19 cellular contexts compared by ENCODE assay signal in the genomic region with DNA sequence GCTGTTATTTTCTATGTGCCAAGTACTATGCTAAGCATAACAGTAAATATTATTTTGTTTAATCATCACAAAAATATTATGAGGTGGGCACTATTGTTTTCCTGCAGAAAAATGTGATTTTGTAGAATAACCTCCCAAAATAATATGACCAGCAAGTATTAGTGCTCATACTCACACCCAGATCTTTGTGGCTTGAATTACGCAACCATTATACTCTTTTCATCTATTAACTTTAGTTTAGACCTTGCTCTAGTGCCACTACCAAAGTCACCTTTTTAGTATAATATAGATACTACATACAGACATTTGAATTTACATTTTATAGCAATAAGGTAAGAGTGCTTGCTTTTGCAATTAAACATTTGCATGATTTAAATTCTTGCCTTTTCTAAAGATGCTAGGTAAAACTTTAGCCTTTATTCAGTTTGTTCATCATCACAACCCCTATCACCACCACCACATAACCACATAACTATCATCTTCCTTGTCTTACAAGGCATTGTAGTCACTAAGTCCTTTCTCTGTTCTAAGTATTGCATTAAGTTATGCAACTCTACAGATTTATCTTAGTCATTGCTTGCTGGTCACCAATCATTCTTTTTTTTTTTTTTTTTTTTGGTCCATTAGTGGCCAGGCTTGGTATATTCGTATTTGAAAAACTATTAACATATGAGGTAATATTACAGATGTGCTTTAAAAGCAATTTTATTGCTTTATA.
DNase-seq lines count a peak whose midpoint lies in the region; ATAC-seq, FAIRE-seq and TF ChIP-seq lines count a peak whose summit lies in the region.
"Had no signal": no experiment of that assay in that cellular context is flagged by ENCODE, and none has a peak within 500 bp of the region (broad histone marks: within the 10 kb centered on the region; RNA-seq: fewer than 3 reads in every experiment).

No MANE protein-coding gene starts in this region.

- no peak overlapping the region for H3K4ac ChIP-seq in H1 (replicated peaks; ENCODE audit: insufficient read length, low read depth, low read length)

- WGBS in H1 (ENCODE audit: extremely low coverage in 1 of 2, insufficient coverage in 1 of 2, insufficient read length in 1 of 2, insufficient replicate concordance in 2 of 2, low coverage in 1 of 2, low lambda C conversion rate in 2 of 2, missing lambda C conversion rate in 1 of 2), 2 experiments, result 82% methylated on average over 2 of the region's 2 CpGs; no CpG with 5 or more reads in 1 of the 2 experiments
- WGBS in psoas muscle, 3 donors, result 85 to 93% (median 89%) methylated on average over 2 of the region's 2 CpGs

- H2AK5ac ChIP-seq in H1 (ENCODE audit: low read depth, low read length), result no peak overlapping the region

- H3K9me3 ChIP-seq in H1 (ENCODE audit: insufficient read depth in 2 of 2, low read depth in 1 of 2, low read length in 1 of 2), result no peaks in the 10 kb centered on the region
- no peaks in the 10 kb centered on the region for H3K9me3 ChIP-seq in psoas muscle

- TF ChIP-seq RAD21 in H1 (IDR thresholded peaks at IDR 0.05 in 1 of 2, conservative IDR thresholded peaks at IDR 0.05 in 1 of 2; ENCODE audit: low read depth in 2 of 2, low read length in 2 of 2), result no peak

- H3K27ac ChIP-seq in H1 (ENCODE audit: low read depth, low read length) (no peak overlapping the region), psoas muscle (no peak overlapping the region)
- H3K27ac ChIP-seq: cardiac muscle cell, dorsolateral prefrontal cortex had no signal

- no peak overlapping the region for H3K4me3 ChIP-seq in H1 (ENCODE audit: extremely low read depth in 1 of 4, insufficient read depth in 2 of 4, low read depth in 3 of 4, low read length in 4 of 4)
- no peak overlapping the region for H3K4me3 ChIP-seq in psoas muscle
- H3K4me3 ChIP-seq: cardiac muscle cell, dorsolateral prefrontal cortex had no signal

- H3K79me2 ChIP-seq in H1 (ENCODE audit: control insufficient read depth in 1 of 2, insufficient read depth in 2 of 2, low read length in 2 of 2), result no peaks in the 10 kb centered on the region

- H3K36me3 ChIP-seq in H1 (ENCODE audit: control insufficient read depth in 2 of 4, insufficient read depth in 4 of 4, low read length in 3 of 4) (no peaks in the 10 kb centered on the region), psoas muscle (ENCODE audit: insufficient read depth in 1 of 2, low read depth in 1 of 2) (no peaks in the 10 kb centered on the region)
- H3K36me3 ChIP-seq: cardiac muscle cell had no signal

- H4K91ac ChIP-seq in H1 (replicated peaks; ENCODE audit: insufficient read length, low read length), result no peak overlapping the region

- TF ChIP-seq POLR2A in H1 (IDR thresholded peaks at IDR 0.05; ENCODE audit: control extremely low read depth in 1 of 2, low read depth in 2 of 2, low read length in 2 of 2), result no peak

- H4K5ac ChIP-seq in H1 (ENCODE audit: insufficient read length, low read depth, low read length), result no peak overlapping the region

- CTCF ChIA-PET in H1 (lab: Charles Lee; ENCODE audit: partially characterized antibody), result no interaction called here

- POLR2A ChIA-PET in H1 (lab: Charles Lee; ENCODE audit: partially characterized antibody), result no interaction called here

- no peak overlapping the region for H2BK15ac ChIP-seq in H1 (ENCODE audit: low read length)

- no peaks in the 10 kb centered on the region for H4K20me1 ChIP-seq in H1 (replicated peaks in 1 of 2; ENCODE audit: control insufficient read depth in 1 of 2, insufficient read depth in 2 of 2, low read length in 2 of 2)

- no peak overlapping the region for H2BK12ac ChIP-seq in H1 (ENCODE audit: low read depth, low read length)

- H4K8ac ChIP-seq in H1 (ENCODE audit: extremely low read depth, insufficient read depth, low read length), result no peak overlapping the region

- no peaks in the 10 kb centered on the region for H3K79me1 ChIP-seq in H1 (ENCODE audit: low read depth, low read length)

- no peak overlapping the region for H2BK20ac ChIP-seq in H1 (ENCODE audit: low read length)

- peak; percentile 45 for DNase-seq in HT1080 (ENCODE audit: low read depth)
- peak; percentile 94 for DNase-seq in NOMO-1 treated with DMSO at 0.1 percent for 48 hours (lab: John Stamatoyannopoulos, UW; ENCODE audit: unreplicated experiment)
- no peak for DNase-seq in H1 (ENCODE audit: low read depth in 1 of 2, low spot score in 2 of 2)
- DNase-seq in psoas muscle, result no peak
- DNase-seq in COLO829 (ENCODE audit: low spot score), result no peak
- DNase-seq in activated gamma-delta T cell treated with Interleukin-2 at 50 U/mL for 16 hours, result no peak
- DNase-seq: activated CD4-positive, alpha-beta T cell treated with anti-CD3 and anti-CD28 coated beads, Interleukin-2, amount 50 U/mL, for 1 hour; activated CD8-positive, alpha-beta memory T cell treated with anti-CD3 and anti-CD28 coated beads, Interleukin-2, amount 50 U/mL, for 48 hours; activated gamma-delta T cell; amniotic stem cell; COR-L47; dorsolateral prefrontal cortex; Karpas-422; left cardiac atrium; small intestine; stimulated activated CD4-positive, alpha-beta T cell treated with anti-CD3 and anti-CD28 coated beads, Interleukin-4, amount 100 ng/mL, for 1 hour had no signal

- no peak for TF ChIP-seq EP300 in H1 (IDR thresholded peaks at IDR 0.05; ENCODE audit: borderline replicate concordance in 1 of 2, low read depth in 2 of 2, low read length in 2 of 2)

- ATAC-seq in psoas muscle (peak; percentile 62 to 88 (median 76)), HG02759 (IDR thresholded peaks at IDR 0.05; ENCODE audit: unreplicated experiment) (no peak), GM19351 (IDR thresholded peaks at IDR 0.05; ENCODE audit: unreplicated experiment) (no peak)
- ATAC-seq: left cardiac atrium had no signal

- peaks cover 0 to 1% (median 0%) of the 10 kb centered on the region in 4 experiments; a peak in 1 of 7 replicates for H3K27me3 ChIP-seq in H1 (replicated peaks in 1 of 4; ENCODE audit: control insufficient read depth in 3 of 4, extremely low read depth in 1 of 4, insufficient read depth in 3 of 4, low read length in 3 of 4)
- H3K27me3 ChIP-seq in psoas muscle (ENCODE audit: insufficient read depth in 3 of 3, low read length in 2 of 3), result no peaks in the 10 kb centered on the region
- H3K27me3 ChIP-seq: cardiac muscle cell, dorsolateral prefrontal cortex had no signal

- H3K23ac ChIP-seq in H1 (ENCODE audit: insufficient read length), result no peak overlapping the region

- H3K4me2 ChIP-seq in H1 (ENCODE audit: insufficient read depth in 1 of 2, low read depth in 2 of 2, low read length in 2 of 2), result no peak overlapping the region

- H2BK120ac ChIP-seq in H1 (replicated peaks; ENCODE audit: low read depth, low read length), result no peak overlapping the region

- H3K18ac ChIP-seq in H1 (ENCODE audit: extremely low read depth, low read length), result no peak overlapping the region

- no peaks in the 10 kb centered on the region; the same call in 1 of the 2 replicates for H3K23me2 ChIP-seq in H1 (ENCODE audit: low read depth, low read length)

- no peak for FAIRE-seq in H1 (lab: Jason Lieb, UNC)
- FAIRE-seq: small intestine had no signal

- no peak overlapping the region for H2BK5ac ChIP-seq in H1 (ENCODE audit: low read depth, low read length)

- intact Hi-C loops in psoas muscle (cut with DNase I), result loop anchor here in 1 of 2 donors (5.0 kb wide), 2 partner anchors 67 to 107 kb away; partner anchors contain the start of genes FANCF and GAS2

- H3K9ac ChIP-seq in H1 (replicated peaks in 1 of 4; ENCODE audit: extremely low read depth in 1 of 4, low read depth in 3 of 4, low read length in 3 of 4), result no peak overlapping the region

- no peaks in the 10 kb centered on the region for H3K4me1 ChIP-seq in H1 (replicated peaks in 1 of 4; ENCODE audit: control insufficient read depth in 3 of 4, insufficient read depth in 4 of 4, low read length in 3 of 4)
- H3K4me1 ChIP-seq in psoas muscle, result peaks cover 18% of the 10 kb centered on the region

- H2AFZ ChIP-seq in H1 (ENCODE audit: low read length), result no peak overlapping the region

- H3K14ac ChIP-seq in H1 (ENCODE audit: insufficient read length), result no peak overlapping the region

- no peak for TF ChIP-seq CTCF in H1 (IDR thresholded peaks at IDR 0.05; ENCODE audit: control extremely low read depth in 1 of 3, insufficient read depth in 1 of 3, low read depth in 1 of 3, low read length in 3 of 3)
- no peak for TF ChIP-seq CTCF in psoas muscle (IDR thresholded peaks at IDR 0.05)

- no peak overlapping the region for H3K56ac ChIP-seq in H1 (replicated peaks; ENCODE audit: insufficient read length, low read depth, low read length)

TF ChIP-seq in H1, 55 proteins besides CTCF, POLR2A, EP300 and RAD21:
- TF ChIP-seq, protein P1, sequence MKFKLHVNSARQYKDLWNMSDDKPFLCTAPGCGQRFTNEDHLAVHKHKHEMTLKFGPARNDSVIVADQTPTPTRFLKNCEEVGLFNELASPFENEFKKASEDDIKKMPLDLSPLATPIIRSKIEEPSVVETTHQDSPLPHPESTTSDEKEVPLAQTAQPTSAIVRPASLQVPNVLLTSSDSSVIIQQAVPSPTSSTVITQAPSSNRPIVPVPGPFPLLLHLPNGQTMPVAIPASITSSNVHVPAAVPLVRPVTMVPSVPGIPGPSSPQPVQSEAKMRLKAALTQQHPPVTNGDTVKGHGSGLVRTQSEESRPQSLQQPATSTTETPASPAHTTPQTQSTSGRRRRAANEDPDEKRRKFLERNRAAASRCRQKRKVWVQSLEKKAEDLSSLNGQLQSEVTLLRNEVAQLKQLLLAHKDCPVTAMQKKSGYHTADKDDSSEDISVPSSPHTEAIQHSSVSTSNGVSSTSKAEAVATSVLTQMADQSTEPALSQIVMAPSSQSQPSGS (IDR thresholded peaks at IDR 0.05; ENCODE audit: low read length), result no peak
- TF ChIP-seq CEBPB (IDR thresholded peaks at IDR 0.05; ENCODE audit: low read depth, low read length) (peak; percentile 53; the same call in 1 of the 2 replicates), TAF7 (optimal IDR thresholded peaks at IDR 0.05; ENCODE audit: borderline replicate concordance, low read depth, low read length) (no peak), POLR2AphosphoS5 (IDR thresholded peaks at IDR 0.05; ENCODE audit: low read depth, low read length) (no peak), TCF12 (IDR thresholded peaks at IDR 0.05; ENCODE audit: low read depth, low read length) (no peak)

Comparison
In these comparisons a context has a peak if more than half of its experiments do, and no peak if none do; other contexts are left out.
1. DNase-seq: peak in HT1080 (single experiment) and NOMO-1 treated with DMSO at 0.1 percent for 48 hours (single experiment); none in H1 (0 of 2), psoas muscle (0 of 2), COLO829 (single experiment) and activated gamma-delta T cell treated with Interleukin-2 at 50 U/mL for 16 hours (single experiment).
2. ATAC-seq: peak in psoas muscle (4 of 4); none in HG02759 (single experiment) and GM19351 (single experiment).